In genomic region chr1:228181105-228181504, GRCh38 we compare ENCODE assay signal across 15 cellular contexts.
"Had no signal": no experiment of that assay in that cellular context is flagged by ENCODE, and none has a peak within 500 bp of the region (broad histone marks: within the 10 kb centered on the region; RNA-seq: fewer than 3 reads in every experiment).

No MANE protein-coding gene starts in this region.

- H3K36me3 ChIP-seq: left lung, neutrophil, prostate gland had no signal

- H3K9me3 ChIP-seq: esophagus squamous epithelium, left lung, neutrophil, prostate gland, tibial nerve had no signal

- DNase-seq: activated CD4-positive, alpha-beta T cell treated with anti-CD3 and anti-CD28 coated beads for 48 hours; activated CD4-positive, alpha-beta T cell treated with anti-CD3 and anti-CD28 coated beads, Interleukin-2, amount 50 U/mL, for 48 hours; activated CD4-positive, CD25-positive, alpha-beta regulatory T cell; activated naive CD4-positive, alpha-beta T cell treated with anti-CD3 and anti-CD28 coated beads, Interleukin-2, amount 10 ng/mL, durations not matched to agents 7 days and 5 days; activated naive CD8-positive, alpha-beta T cell treated with anti-CD3 and anti-CD28 coated beads, Interleukin-2, amount 10 ng/mL, durations not matched to agents 7 days and 5 days; activated T-cell treated with anti-CD3 and anti-CD28 coated beads, Interleukin-2, amount 50 U/mL, for 48 hours; amniotic stem cell; caudate nucleus; esophagus squamous epithelium; foreskin melanocyte; stimulated activated naive CD4-positive, alpha-beta T cell had no signal

- H3K27me3 ChIP-seq: esophagus squamous epithelium, left lung, neutrophil, tibial nerve had no signal

- ATAC-seq: left lung had no signal

- H3K27ac ChIP-seq: esophagus squamous epithelium, neutrophil, prostate gland, tibial nerve had no signal

- H3K4me3 ChIP-seq: esophagus squamous epithelium, left lung, prostate gland, tibial nerve had no signal

- H3K4me1 ChIP-seq: esophagus squamous epithelium, prostate gland had no signal
